Comparison of ENCODE assay signal across 9 cellular contexts in the genomic region with DNA sequence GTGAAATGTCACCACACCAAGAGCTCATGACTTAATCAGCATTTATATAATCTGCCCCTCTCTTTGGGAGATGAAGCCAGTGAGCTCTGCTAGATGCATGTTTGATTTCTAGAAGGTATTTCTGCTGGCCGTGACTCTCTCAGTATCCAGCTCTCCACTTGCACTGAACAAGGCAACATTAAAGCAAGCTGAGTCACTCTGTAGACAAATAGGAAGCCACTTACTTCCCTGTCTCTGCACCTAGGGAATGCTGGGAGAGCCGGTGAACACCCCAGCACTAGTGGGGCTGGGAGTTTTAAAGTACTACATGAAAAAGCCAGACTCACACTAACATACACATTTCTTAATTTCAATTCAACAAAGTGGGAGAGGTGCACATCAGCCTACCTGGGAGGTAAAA.
DNase-seq lines count a peak whose midpoint lies in the region; ATAC-seq, FAIRE-seq and TF ChIP-seq lines count a peak whose summit lies in the region.
"Had no signal": no experiment of that assay in that cellular context is flagged by ENCODE, and none has a peak within 500 bp of the region (broad histone marks: within the 10 kb centered on the region; RNA-seq: fewer than 3 reads in every experiment).

No MANE protein-coding gene starts in this region.

- H3K4me1 ChIP-seq in BLaER1 (peaks cover 70% of the 10 kb centered on the region), HCT116 (ENCODE audit: control insufficient read depth in 1 of 2, insufficient read depth in 2 of 2, low read length in 2 of 2) (peaks cover 0 to 25% of the 10 kb centered on the region in 2 experiments; a peak in 2 of 4 replicates), stomach (peaks cover 0 to 9% (median 0%) of the 10 kb centered on the region in 4 donors), ascending aorta (no peaks in the 10 kb centered on the region)

- no TSS peak for BruUV-seq in HCT116 (replicated peaks; lab: Mats Ljungman, UMichigan)

- no peaks in the 10 kb centered on the region for H3K79me2 ChIP-seq in HCT116 (ENCODE audit: insufficient read depth, low read length)

- CTCF ChIA-PET in HCT116 (lab: Charles Lee): no interaction called here

- POLR2A ChIA-PET in HCT116 (lab: Charles Lee): interaction anchor here (1.0 to 1.1 kb wide), 2 partner anchors 11 to 74 kb away, joined by 3 to 4 read pairs; no protein-coding TSS in a partner anchor

- no peaks in the 10 kb centered on the region for H3K27me3 ChIP-seq in BLaER1
- no peaks in the 10 kb centered on the region for H3K27me3 ChIP-seq in HCT116 (ENCODE audit: insufficient read depth, low read length)
- H3K27me3 ChIP-seq in stomach: peaks cover 0 to 4% (median 0%) of the 10 kb centered on the region in 3 donors
- no peaks in the 10 kb centered on the region for H3K27me3 ChIP-seq in ascending aorta

- DNase-seq in HCT116 (ENCODE audit: low read depth, low spot score) (no peak), astrocyte of the hippocampus (ENCODE audit: low read depth, low spot score) (peak; percentile 39), medulla oblongata (ENCODE audit: extremely low spot score) (peak; percentile 8), stomach (no peak), DMS114 treated with DMSO at 0.1 percent for 48 hours (lab: John Stamatoyannopoulos, UW; ENCODE audit: unreplicated experiment) (no peak), ascending aorta (ENCODE audit: low spot score in 2 of 2) (no peak), GM12891 (ENCODE audit: insufficient read length, low spot score) (no peak)

- no peaks in the 10 kb centered on the region for H3K36me3 ChIP-seq in BLaER1
- no peaks in the 10 kb centered on the region for H3K36me3 ChIP-seq in HCT116 (ENCODE audit: control insufficient read depth in 1 of 2, insufficient read depth in 2 of 2, low read length in 2 of 2)
- H3K36me3 ChIP-seq in stomach: no peaks in the 10 kb centered on the region
- H3K36me3 ChIP-seq in ascending aorta: no peaks in the 10 kb centered on the region

- peaks cover 18% of the 10 kb centered on the region; the same call in 1 of the 2 replicates for H3K9me3 ChIP-seq in BLaER1
- no peaks in the 10 kb centered on the region for H3K9me3 ChIP-seq in HCT116 (ENCODE audit: control insufficient read depth in 1 of 2, insufficient read depth in 1 of 2, low read depth in 1 of 2, low read length in 2 of 2)
- H3K9me3 ChIP-seq in stomach: no peaks in the 10 kb centered on the region
- H3K9me3 ChIP-seq in ascending aorta: peaks cover 0 to 6% of the 10 kb centered on the region in 2 donors

- TF ChIP-seq POLR2A in HCT116 (IDR thresholded peaks at IDR 0.05; ENCODE audit: borderline replicate concordance, extremely low read depth, insufficient read depth, insufficient read length): no peak
- TF ChIP-seq POLR2A in stomach (IDR thresholded peaks at IDR 0.05): no peak
- TF ChIP-seq POLR2A in GM12891 (IDR thresholded peaks at IDR 0.05; ENCODE audit: low read depth, low read length): no peak

- RAD21 ChIA-PET in HCT116 (lab: Charles Lee; ENCODE audit: low non-redundant PET in 1 of 2, low total read pairs in 2 of 2, uncharacterized antibody in 2 of 2, unreplicated experiment in 2 of 2): no interaction called here

- H3K27ac ChIP-seq in BLaER1 (peak overlapping the region; percentile 96), HCT116 (ENCODE audit: low read depth, low read length) (no peak overlapping the region), stomach (peak overlapping the region in 2 of 5 donors; percentile 57 to 61), ascending aorta (no peak overlapping the region)

- H3K4me2 ChIP-seq in BLaER1: peak overlapping the region; percentile 89
- H3K4me2 ChIP-seq in HCT116 (ENCODE audit: low read length): peak overlapping the region; percentile 42

- no peaks in the 10 kb centered on the region for H3K9me2 ChIP-seq in HCT116 (ENCODE audit: insufficient read depth)

- TF ChIP-seq RAD21 in HCT116 (IDR thresholded peaks at IDR 0.05; ENCODE audit: low read depth): no peak

- H4K20me1 ChIP-seq in BLaER1 (no peaks in the 10 kb centered on the region), HCT116 (ENCODE audit: insufficient read depth) (no peaks in the 10 kb centered on the region)

- peak; percentile 69; the same call in 1 of the 2 replicates for ATAC-seq in HCT116

- FAIRE-seq in GM12891 (lab: Jason Lieb, UNC): no peak
- FAIRE-seq: islet of Langerhans had no signal

- TF ChIP-seq CTCF in HCT116 (IDR thresholded peaks at IDR 0.05 in 2 of 3, conservative IDR thresholded peaks at IDR 0.05 in 1 of 3; ENCODE audit: borderline replicate concordance in 1 of 3, insufficient read depth in 1 of 3, low read depth in 2 of 3, low read length in 2 of 3) (no peak), stomach (IDR thresholded peaks at IDR 0.05) (no peak), ascending aorta (IDR thresholded peaks at IDR 0.05) (no peak)

- peak overlapping the region; percentile 56 for H3K4me3 ChIP-seq in BLaER1
- H3K4me3 ChIP-seq in HCT116 (replicated peaks in 1 of 2; ENCODE audit: low read depth in 1 of 2, low read length in 2 of 2): no peak overlapping the region
- no peak overlapping the region for H3K4me3 ChIP-seq in stomach
- H3K4me3 ChIP-seq in ascending aorta: no peak overlapping the region

- intact Hi-C loops in HCT116 (cut with micrococcal nuclease): no loop called here
- intact Hi-C loops in stomach (cut with DNase I; ENCODE audit: low total_unique reads): no loop called here
- intact Hi-C loops in ascending aorta (cut with DNase I): no loop called here

- peak overlapping the region; percentile 80 for H3K9ac ChIP-seq in BLaER1
- no peak overlapping the region for H3K9ac ChIP-seq in HCT116 (ENCODE audit: low read length)

- H2AFZ ChIP-seq in HCT116 (ENCODE audit: low read depth, low read length, poor library complexity, severe bottlenecking): peak overlapping the region; percentile 9

- no peak for TF ChIP-seq EP300 in stomach (IDR thresholded peaks at IDR 0.05)

- 21 to 64% (median 39%) methylated on average over 2 of the region's 2 CpGs for whole genome bisulfite sequencing in stomach, 5 donors

TF ChIP-seq in HCT116, 20 proteins besides CTCF, POLR2A, EP300 and RAD21 (continues in another document):
- TF ChIP-seq, protein P1, sequence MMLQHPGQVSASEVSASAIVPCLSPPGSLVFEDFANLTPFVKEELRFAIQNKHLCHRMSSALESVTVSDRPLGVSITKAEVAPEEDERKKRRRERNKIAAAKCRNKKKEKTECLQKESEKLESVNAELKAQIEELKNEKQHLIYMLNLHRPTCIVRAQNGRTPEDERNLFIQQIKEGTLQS (IDR thresholded peaks at IDR 0.05): no peak
- peak; percentile 18; the same call in 1 of the 2 replicates for TF ChIP-seq JUND (IDR thresholded peaks at IDR 0.05)
- no peak for TF ChIP-seq EZH2phosphoT487 (IDR thresholded peaks at IDR 0.05; ENCODE audit: borderline replicate concordance)
- TF ChIP-seq CEBPB (IDR thresholded peaks at IDR 0.05; ENCODE audit: low read depth): no peak
- peak; percentile 14; the same call in 1 of the 2 replicates for TF ChIP-seq SP1 (IDR thresholded peaks at IDR 0.05; ENCODE audit: low read depth)
- TF ChIP-seq ELF1 (IDR thresholded peaks at IDR 0.05; ENCODE audit: borderline replicate concordance, low read depth): peak; percentile 31; the same call in 1 of the 2 replicates
- no peak for TF ChIP-seq YY1 (IDR thresholded peaks at IDR 0.05; ENCODE audit: extremely low read depth, insufficient replicate concordance, low read depth, low read length)
- no peak for TF ChIP-seq POLR2AphosphoS5 (IDR thresholded peaks at IDR 0.05; ENCODE audit: low read depth, low read length)
- 0 out of 2 replicates have a peak, but pooled peaks have one; percentile 25 for TF ChIP-seq CBX3 (IDR thresholded peaks at IDR 0.05; ENCODE audit: low read depth)
- TF ChIP-seq EGR1 (IDR thresholded peaks at IDR 0.05; ENCODE audit: low read depth): no peak

TF ChIP-seq in GM12891, 5 proteins besides CTCF, POLR2A, EP300 and RAD21:
- TF ChIP-seq POU2F2 (IDR thresholded peaks at IDR 0.05; ENCODE audit: low read depth, low read length) (no peak), PAX5 (IDR thresholded peaks at IDR 0.05; ENCODE audit: insufficient read depth, low read length, severe bottlenecking) (no peak), SPI1 (IDR thresholded peaks at IDR 0.05; ENCODE audit: low read depth, low read length) (no peak)

Comparison
In these comparisons a context has a peak if more than half of its experiments do, and no peak if none do; other contexts are left out.
1. DNase-seq: peak in astrocyte of the hippocampus (single experiment) and medulla oblongata (single experiment); none in HCT116 (single experiment), stomach (single experiment), DMS114 treated with DMSO at 0.1 percent for 48 hours (single experiment), ascending aorta (0 of 2) and GM12891 (single experiment).